1 cellular context compared by ENCODE assay signal in genomic region chrX:23844502-23845138, GRCh38.
A peak's percentile ranks its signal among the peaks of the same experiment; 100 is the strongest.
TF ChIP-seq lines count a peak whose summit lies in the region.

No MANE protein-coding gene starts in this region.

TF ChIP-seq in K562, 482 proteins besides CTCF, POLR2A, EP300 and RAD21 (continued from another document and continues in another):
- TF ChIP-seq ZNF318 (IDR thresholded peaks at IDR 0.05; ENCODE audit: borderline replicate concordance in 1 of 2, low read depth in 1 of 2) (peak in 1 of 2 experiments; percentile 68; a peak in 1 of 4 replicates), PTBP1 (IDR thresholded peaks at IDR 0.05; ENCODE audit: low read depth, low read length) (no peak), ZNF354B (CRISPR knock-in tag; IDR thresholded peaks at IDR 0.05) (no peak), DNMT1 (IDR thresholded peaks at IDR 0.05) (no peak), PHF8 (IDR thresholded peaks at IDR 0.05; ENCODE audit: borderline replicate concordance, low read length) (no peak), TGIF2 (CRISPR knock-in tag; IDR thresholded peaks at IDR 0.05) (no peak), ZSCAN32 (CRISPR knock-in tag; IDR thresholded peaks at IDR 0.05) (no peak), DMBX1 (CRISPR knock-in tag; IDR thresholded peaks at IDR 0.05; ENCODE audit: borderline replicate concordance) (peak; percentile 48; the same call in 1 of the 2 replicates), SMAD1 (IDR thresholded peaks at IDR 0.05; ENCODE audit: low read depth, low read length, partially characterized antibody) (no peak), MCM3 (IDR thresholded peaks at IDR 0.05) (no peak), CHD2 (IDR thresholded peaks at IDR 0.05; ENCODE audit: low read depth, low read length) (no peak), E2F4 (CRISPR knock-in tag; IDR thresholded peaks at IDR 0.05; ENCODE audit: low read depth) (no peak), ASH1L (IDR thresholded peaks at IDR 0.05; ENCODE audit: borderline replicate concordance, low read depth, partially characterized antibody) (no peak), NELFE (IDR thresholded peaks at IDR 0.05; ENCODE audit: insufficient read depth, insufficient read length) (no peak), TAL1 (IDR thresholded peaks at IDR 0.05) (peak; percentile 75), ELF1 (tag; IDR thresholded peaks at IDR 0.05) (0 out of 2 replicates have a peak, but pooled peaks have one; percentile 31), RBM17 (IDR thresholded peaks at IDR 0.05; ENCODE audit: borderline replicate concordance, low read depth, low read length) (no peak), MTF1 (CRISPR knock-in tag; IDR thresholded peaks at IDR 0.05; ENCODE audit: borderline replicate concordance) (no peak), ZNF121 (CRISPR knock-in tag; conservative IDR thresholded peaks at IDR 0.05) (no peak), TBP (optimal IDR thresholded peaks at IDR 0.05; ENCODE audit: low read depth, low read length) (no peak), PTRF (tag; IDR thresholded peaks at IDR 0.05) (no peak), SREBF2 (CRISPR knock-in tag; IDR thresholded peaks at IDR 0.05) (no peak), ZNF232 (CRISPR knock-in tag; IDR thresholded peaks at IDR 0.05) (no peak), ETV5 (CRISPR knock-in tag; IDR thresholded peaks at IDR 0.05; ENCODE audit: low read depth) (no peak), GTF2E2 (tag; IDR thresholded peaks at IDR 0.05) (no peak), ZNF592 (IDR thresholded peaks at IDR 0.05) (peak; percentile 48; the same call in 1 of the 2 replicates)
- TF ChIP-seq, protein P1, sequence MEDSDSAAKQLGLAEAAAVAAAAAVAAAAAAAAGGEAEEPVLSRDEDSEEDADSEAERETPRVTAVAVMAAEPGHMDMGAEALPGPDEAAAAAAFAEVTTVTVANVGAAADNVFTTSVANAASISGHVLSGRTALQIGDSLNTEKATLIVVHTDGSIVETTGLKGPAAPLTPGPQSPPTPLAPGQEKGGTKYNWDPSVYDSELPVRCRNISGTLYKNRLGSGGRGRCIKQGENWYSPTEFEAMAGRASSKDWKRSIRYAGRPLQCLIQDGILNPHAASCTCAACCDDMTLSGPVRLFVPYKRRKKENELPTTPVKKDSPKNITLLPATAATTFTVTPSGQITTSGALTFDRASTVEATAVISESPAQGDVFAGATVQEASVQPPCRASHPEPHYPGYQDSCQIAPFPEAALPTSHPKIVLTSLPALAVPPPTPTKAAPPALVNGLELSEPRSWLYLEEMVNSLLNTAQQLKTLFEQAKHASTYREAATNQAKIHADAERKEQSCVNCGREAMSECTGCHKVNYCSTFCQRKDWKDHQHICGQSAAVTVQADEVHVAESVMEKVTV (CRISPR knock-in tag; IDR thresholded peaks at IDR 0.05), result no peak
- TF ChIP-seq, protein P2, sequence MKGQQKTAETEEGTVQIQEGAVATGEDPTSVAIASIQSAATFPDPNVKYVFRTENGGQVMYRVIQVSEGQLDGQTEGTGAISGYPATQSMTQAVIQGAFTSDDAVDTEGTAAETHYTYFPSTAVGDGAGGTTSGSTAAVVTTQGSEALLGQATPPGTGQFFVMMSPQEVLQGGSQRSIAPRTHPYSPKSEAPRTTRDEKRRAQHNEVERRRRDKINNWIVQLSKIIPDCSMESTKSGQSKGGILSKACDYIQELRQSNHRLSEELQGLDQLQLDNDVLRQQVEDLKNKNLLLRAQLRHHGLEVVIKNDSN (CRISPR knock-in tag; IDR thresholded peaks at IDR 0.05), result no peak
- TF ChIP-seq, protein P3, sequence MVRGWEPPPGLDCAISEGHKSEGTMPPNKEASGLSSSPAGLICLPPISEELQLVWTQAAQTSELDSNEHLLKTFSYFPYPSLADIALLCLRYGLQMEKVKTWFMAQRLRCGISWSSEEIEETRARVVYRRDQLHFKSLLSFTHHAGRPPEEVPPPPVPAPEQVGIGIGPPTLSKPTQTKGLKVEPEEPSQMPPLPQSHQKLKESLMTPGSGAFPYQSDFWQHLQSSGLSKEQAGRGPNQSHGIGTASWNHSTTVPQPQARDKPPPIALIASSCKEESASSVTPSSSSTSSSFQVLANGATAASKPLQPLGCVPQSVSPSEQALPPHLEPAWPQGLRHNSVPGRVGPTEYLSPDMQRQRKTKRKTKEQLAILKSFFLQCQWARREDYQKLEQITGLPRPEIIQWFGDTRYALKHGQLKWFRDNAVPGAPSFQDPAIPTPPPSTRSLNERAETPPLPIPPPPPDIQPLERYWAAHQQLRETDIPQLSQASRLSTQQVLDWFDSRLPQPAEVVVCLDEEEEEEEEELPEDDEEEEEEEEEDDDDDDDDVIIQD (CRISPR knock-in tag; IDR thresholded peaks at IDR 0.05), result no peak
- TF ChIP-seq, protein P4, sequence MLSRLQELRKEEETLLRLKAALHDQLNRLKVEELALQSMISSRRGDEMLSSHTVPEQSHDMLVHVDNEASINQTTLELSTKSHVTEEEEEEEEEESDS (CRISPR knock-in tag; IDR thresholded peaks at IDR 0.05), result no peak
